10 cellular contexts compared by ENCODE assay signal in genomic region chr13:32840840-32841713, GRCh38.
DNase-seq lines count a peak whose midpoint lies in the region; ATAC-seq and TF ChIP-seq lines count a peak whose summit lies in the region.
"Had no signal": no experiment of that assay in that cellular context is flagged by ENCODE, and none has a peak within 500 bp of the region (broad histone marks: within the 10 kb centered on the region; RNA-seq: fewer than 3 reads in every experiment).

No MANE protein-coding gene starts in this region.

- H3K27me3 ChIP-seq in CD4-positive, alpha-beta T cell (ENCODE audit: control insufficient read depth, insufficient read depth, low read length), result no peaks in the 10 kb centered on the region

- ATAC-seq in GM18519 (IDR thresholded peaks at IDR 0.05; ENCODE audit: low FRiP score, unreplicated experiment), result peak; percentile 45
- peak; percentile 73 for ATAC-seq in HG02852 (IDR thresholded peaks at IDR 0.05; ENCODE audit: unreplicated experiment)
- ATAC-seq in mucosa of descending colon, result no peak
- no peak for ATAC-seq in activated T-cell treated with anti-CD3 and anti-CD28 coated beads, Interleukin-2, amount 50 U/mL, for 4 hours
- no peak for ATAC-seq in CD4-positive, alpha-beta T cell (ENCODE audit: poor library complexity)

- H3K4me1 ChIP-seq in mucosa of descending colon (ENCODE audit: low read depth), result no peaks in the 10 kb centered on the region

- POLR2A ChIA-PET in CD4-positive, alpha-beta T cell (lab: Charles Lee), result no interaction called here

- no peaks in the 10 kb centered on the region for H3K36me3 ChIP-seq in mucosa of descending colon (ENCODE audit: low read depth)

- peak; percentile 73 for DNase-seq in COR-L47 (lab: John Stamatoyannopoulos, UW)
- DNase-seq in mucosa of descending colon, result no peak
- no peak for DNase-seq in Kasumi-1 (lab: John Stamatoyannopoulos, UW)
- no peak for DNase-seq in activated T-cell treated with anti-CD3 and anti-CD28 coated beads, Interleukin-2, amount 50 U/mL, for 4 hours
- no peak for DNase-seq in CD4-positive, alpha-beta T cell
- DNase-seq: glutamatergic neuron, midbrain had no signal

- no peak overlapping the region for H3K27ac Mint-ChIP-seq in CD4-positive, alpha-beta T cell

- H3K9me3 Mint-ChIP-seq in activated T-cell treated with anti-CD3 and anti-CD28 coated beads, Interleukin-2, amount 50 U/mL, for 4 hours, result peaks cover under 1% of the 10 kb centered on the region
- no peaks in the 10 kb centered on the region for H3K9me3 Mint-ChIP-seq in CD4-positive, alpha-beta T cell

- no peaks in the 10 kb centered on the region for H3K27me3 Mint-ChIP-seq in activated T-cell treated with anti-CD3 and anti-CD28 coated beads, Interleukin-2, amount 50 U/mL, for 4 hours (ENCODE audit: low read depth)
- H3K27me3 Mint-ChIP-seq in CD4-positive, alpha-beta T cell, result no peaks in the 10 kb centered on the region

- H3K4me3 ChIP-seq in mucosa of descending colon, result no peak overlapping the region

- TF ChIP-seq CTCF in VCaP (conservative IDR thresholded peaks at IDR 0.05) (no peak), mucosa of descending colon (IDR thresholded peaks at IDR 0.05) (no peak)
- TF ChIP-seq CTCF in CD4-positive, alpha-beta T cell (IDR thresholded peaks at IDR 0.05), result no peak

- intact Hi-C loops in mucosa of descending colon (cut with DNase I, micrococcal nuclease), result no loop called here
- intact Hi-C loops in CD4-positive, alpha-beta T cell (cut with DNase I, micrococcal nuclease), result no loop called here

- no peak overlapping the region for H3K4me3 Mint-ChIP-seq in activated T-cell treated with anti-CD3 and anti-CD28 coated beads, Interleukin-2, amount 50 U/mL, for 4 hours
- no peak overlapping the region for H3K4me3 Mint-ChIP-seq in CD4-positive, alpha-beta T cell

- H3K27ac ChIP-seq in VCaP, result peak overlapping the region; percentile 2; the same call in 1 of the 2 replicates
- no peak overlapping the region for H3K27ac ChIP-seq in CD4-positive, alpha-beta T cell (ENCODE audit: low read depth, low read length)

- no peaks in the 10 kb centered on the region for H3K9me3 ChIP-seq in mucosa of descending colon
- H3K9me3 ChIP-seq in CD4-positive, alpha-beta T cell (ENCODE audit: control insufficient read depth, low read length), result no peaks in the 10 kb centered on the region

- no peaks in the 10 kb centered on the region for H3K36me3 Mint-ChIP-seq in activated T-cell treated with anti-CD3 and anti-CD28 coated beads, Interleukin-2, amount 50 U/mL, for 4 hours (ENCODE audit: insufficient read depth)
- H3K36me3 Mint-ChIP-seq in CD4-positive, alpha-beta T cell (ENCODE audit: low read depth), result no peaks in the 10 kb centered on the region

- peaks cover 7% of the 10 kb centered on the region for H3K4me1 Mint-ChIP-seq in activated T-cell treated with anti-CD3 and anti-CD28 coated beads, Interleukin-2, amount 50 U/mL, for 4 hours (ENCODE audit: low read depth)
- H3K4me1 Mint-ChIP-seq in CD4-positive, alpha-beta T cell (ENCODE audit: low read depth), result no peaks in the 10 kb centered on the region

- CTCF ChIA-PET in CD4-positive, alpha-beta T cell (lab: Charles Lee), result no interaction called here

Comparison
In these comparisons a context has a peak if more than half of its experiments do, and no peak if none do; other contexts are left out.
1. ATAC-seq: peak in GM18519 (single experiment) and HG02852 (single experiment); none in mucosa of descending colon (single experiment), activated T-cell treated with anti-CD3 and anti-CD28 coated beads, Interleukin-2, amount 50 U/mL, for 4 hours (0 of 2) and CD4-positive, alpha-beta T cell (single experiment).